ENCODE assay signal across 18 cellular contexts in genomic region chr9:107624216-107624948, GRCh38.
DNase-seq lines count a peak whose midpoint lies in the region; ATAC-seq, FAIRE-seq and TF ChIP-seq lines count a peak whose summit lies in the region.
"Had no signal": no experiment of that assay in that cellular context is flagged by ENCODE, and none has a peak within 500 bp of the region (broad histone marks: within the 10 kb centered on the region; RNA-seq: fewer than 3 reads in every experiment).

No MANE protein-coding gene starts in this region.

- H3K4me3 ChIP-seq in breast epithelium: no peak overlapping the region
- no peak overlapping the region for H3K4me3 ChIP-seq in ascending aorta
- H3K4me3 ChIP-seq in keratinocyte (ENCODE audit: control insufficient read depth in 2 of 3, extremely low read depth in 1 of 3, insufficient read depth in 2 of 3, low read depth in 1 of 3, low read length in 3 of 3): no peak overlapping the region
- no peak overlapping the region for H3K4me3 ChIP-seq in urinary bladder (ENCODE audit: low read depth, low read length)
- H3K4me3 ChIP-seq: SJSA1, tibial artery had no signal

- POLR2A ChIA-PET in MCF 10A (lab: Yijun Ruan, JAX): no interaction called here

- H3K9me3 Mint-ChIP-seq in MCF 10A (ENCODE audit: unreplicated experiment): no peaks in the 10 kb centered on the region
- H3K9me3 Mint-ChIP-seq: CD8-positive, alpha-beta T cell had no signal

- H3K27ac ChIP-seq in breast epithelium: no peak overlapping the region
- peak overlapping the region; percentile 41 to 68 for H3K27ac ChIP-seq in ascending aorta
- no peak overlapping the region for H3K27ac ChIP-seq in keratinocyte (ENCODE audit: control insufficient read depth, insufficient read depth, low read length)
- peak overlapping the region; percentile 5 for H3K27ac ChIP-seq in urinary bladder (ENCODE audit: low read depth)
- H3K27ac ChIP-seq: 22Rv1, brain microvascular endothelial cell, SJSA1 had no signal

- FAIRE-seq in keratinocyte (lab: Jason Lieb, UNC): peak; percentile 39
- FAIRE-seq: kidney had no signal

- TF ChIP-seq CTCF in MCF 10A (IDR thresholded peaks at IDR 0.05; ENCODE audit: unreplicated experiment) (no peak), breast epithelium (IDR thresholded peaks at IDR 0.05) (no peak), ascending aorta (IDR thresholded peaks at IDR 0.05) (no peak), keratinocyte (optimal IDR thresholded peaks at IDR 0.05 in 1 of 3, IDR thresholded peaks at IDR 0.05 in 1 of 3, conservative IDR thresholded peaks at IDR 0.05 in 1 of 3; ENCODE audit: extremely low read depth in 1 of 3, insufficient read depth in 2 of 3, low read length in 3 of 3) (no peak)

- H3K36me3 ChIP-seq in breast epithelium (no peaks in the 10 kb centered on the region), ascending aorta (no peaks in the 10 kb centered on the region), keratinocyte (ENCODE audit: control insufficient read depth in 2 of 2, extremely low read depth in 1 of 2, insufficient read depth in 2 of 2, low read length in 2 of 2) (no peaks in the 10 kb centered on the region), urinary bladder (ENCODE audit: insufficient read depth) (no peaks in the 10 kb centered on the region)
- H3K36me3 ChIP-seq: brain microvascular endothelial cell, SJSA1, tibial artery had no signal

- H3K36me3 Mint-ChIP-seq in MCF 10A (ENCODE audit: insufficient read depth, unreplicated experiment): no peaks in the 10 kb centered on the region
- H3K36me3 Mint-ChIP-seq: CD8-positive, alpha-beta T cell had no signal

- H3K27me3 ChIP-seq in breast epithelium (no peaks in the 10 kb centered on the region), ascending aorta (no peaks in the 10 kb centered on the region), keratinocyte (ENCODE audit: control insufficient read depth, extremely low read depth, insufficient read depth, low read length) (no peaks in the 10 kb centered on the region)
- H3K27me3 ChIP-seq: brain microvascular endothelial cell, SJSA1, tibial artery had no signal

- BruUV-seq in MCF 10A (replicated peaks; lab: Mats Ljungman, UMichigan): no TSS peak

- H3K9me3 ChIP-seq in breast epithelium: no peaks in the 10 kb centered on the region
- no peaks in the 10 kb centered on the region for H3K9me3 ChIP-seq in ascending aorta
- no peaks in the 10 kb centered on the region for H3K9me3 ChIP-seq in keratinocyte (ENCODE audit: control insufficient read depth, low read depth, low read length)
- H3K9me3 ChIP-seq: SJSA1, tibial artery had no signal

- H3K27me3 Mint-ChIP-seq in MCF 10A (ENCODE audit: insufficient read depth, unreplicated experiment): no peaks in the 10 kb centered on the region

- no peaks in the 10 kb centered on the region for H3K79me2 ChIP-seq in keratinocyte (ENCODE audit: control insufficient read depth, insufficient read depth, low read length)

- H4K20me1 ChIP-seq in keratinocyte (ENCODE audit: control insufficient read depth, extremely low read depth, insufficient read depth, low read length): no peaks in the 10 kb centered on the region

- peak; percentile 48 for DNase-seq in MCF 10A (ENCODE audit: unreplicated experiment)
- no peak for DNase-seq in breast epithelium (ENCODE audit: low spot score in 2 of 2)
- DNase-seq in ascending aorta (ENCODE audit: low spot score in 2 of 2): peak in 1 of 2 donors; percentile 81
- peak; percentile 7 for DNase-seq in keratinocyte (ENCODE audit: low read depth, low spot score)
- no peak for DNase-seq in activated CD4-positive, CD25-positive, alpha-beta regulatory T cell (lab: John Stamatoyannopoulos, UW)
- DNase-seq: brain microvascular endothelial cell; CD8-positive, alpha-beta T cell; head of caudate nucleus; kidney; NCI-H1048; NCI-H2171 treated with DMSO at 0.1 percent for 48 hours; stimulated activated CD4-positive, alpha-beta T cell treated with anti-CD3 and anti-CD28 coated beads, Interleukin-1b, Interleukin-23, amount 100 ng/mL, for 48 hours had no signal

- intact Hi-C loops in MCF 10A (cut with micrococcal nuclease): no loop called here
- intact Hi-C loops in breast epithelium (cut with DNase I; ENCODE audit: low total_unique reads): no loop called here
- intact Hi-C loops in ascending aorta (cut with DNase I): no loop called here

- CTCF ChIA-PET in MCF 10A (lab: Yijun Ruan, JAX): interaction anchor here (1.0 kb wide), 1 partner anchor 9 kb away, joined by 5 read pairs; no protein-coding TSS in a partner anchor

- no peak for TF ChIP-seq POLR2A in breast epithelium (IDR thresholded peaks at IDR 0.05)

- dilution Hi-C loops in keratinocyte (cut with MboI; ENCODE audit: extremely low pct_ligation_motif_present, low sequenced_read_pairs): no loop called here

- WGBS in urinary bladder: 50% methylated on average over 15 of the region's 15 CpGs

- no peaks in the 10 kb centered on the region for H3K9me1 ChIP-seq in keratinocyte (ENCODE audit: control insufficient read depth, extremely low read depth, insufficient read depth, low read length)

- H2AFZ ChIP-seq in keratinocyte (ENCODE audit: control insufficient read depth, low read length): no peak overlapping the region

- ATAC-seq in HG03135 (IDR thresholded peaks at IDR 0.05; ENCODE audit: unreplicated experiment): no peak
- no peak for ATAC-seq in GM18520 (IDR thresholded peaks at IDR 0.05; ENCODE audit: unreplicated experiment)
- ATAC-seq: CD8-positive, alpha-beta T cell had no signal

- H3K4me2 ChIP-seq in keratinocyte (ENCODE audit: control insufficient read depth, extremely low read depth, insufficient read depth, low read depth, low read length): no peak overlapping the region

- H3K4me1 Mint-ChIP-seq in MCF 10A (ENCODE audit: insufficient read depth, unreplicated experiment): peaks cover 6% of the 10 kb centered on the region

- H3K4me1 ChIP-seq in breast epithelium: no peaks in the 10 kb centered on the region
- H3K4me1 ChIP-seq in ascending aorta: no peaks in the 10 kb centered on the region
- no peaks in the 10 kb centered on the region for H3K4me1 ChIP-seq in keratinocyte (ENCODE audit: control insufficient read depth, extremely low read depth, insufficient read depth, low read length)
- no peaks in the 10 kb centered on the region for H3K4me1 ChIP-seq in urinary bladder (ENCODE audit: insufficient read depth)
- H3K4me1 ChIP-seq: SJSA1, tibial artery had no signal

- no peak overlapping the region for H3K9ac ChIP-seq in keratinocyte (ENCODE audit: control insufficient read depth, extremely low read depth, insufficient read depth, low read length)

- no peak overlapping the region for H3K27ac Mint-ChIP-seq in MCF 10A (ENCODE audit: low read depth, unreplicated experiment)
- H3K27ac Mint-ChIP-seq: CD8-positive, alpha-beta T cell had no signal

- H3K4me3 Mint-ChIP-seq in MCF 10A (ENCODE audit: unreplicated experiment): no peak overlapping the region
- H3K4me3 Mint-ChIP-seq: CD8-positive, alpha-beta T cell had no signal

Comparison
In these comparisons a context has a peak if more than half of its experiments do, and no peak if none do; other contexts are left out.
1. DNase-seq: peak in MCF 10A (single experiment) and keratinocyte (single experiment); none in breast epithelium (0 of 2) and activated CD4-positive, CD25-positive, alpha-beta regulatory T cell (0 of 4).
2. H3K27ac ChIP-seq: peak in ascending aorta (2 of 2) and urinary bladder (single experiment); none in breast epithelium (0 of 2) and keratinocyte (single experiment).